Comparison of ENCODE assay signal across 8 cellular contexts in the genomic region with DNA sequence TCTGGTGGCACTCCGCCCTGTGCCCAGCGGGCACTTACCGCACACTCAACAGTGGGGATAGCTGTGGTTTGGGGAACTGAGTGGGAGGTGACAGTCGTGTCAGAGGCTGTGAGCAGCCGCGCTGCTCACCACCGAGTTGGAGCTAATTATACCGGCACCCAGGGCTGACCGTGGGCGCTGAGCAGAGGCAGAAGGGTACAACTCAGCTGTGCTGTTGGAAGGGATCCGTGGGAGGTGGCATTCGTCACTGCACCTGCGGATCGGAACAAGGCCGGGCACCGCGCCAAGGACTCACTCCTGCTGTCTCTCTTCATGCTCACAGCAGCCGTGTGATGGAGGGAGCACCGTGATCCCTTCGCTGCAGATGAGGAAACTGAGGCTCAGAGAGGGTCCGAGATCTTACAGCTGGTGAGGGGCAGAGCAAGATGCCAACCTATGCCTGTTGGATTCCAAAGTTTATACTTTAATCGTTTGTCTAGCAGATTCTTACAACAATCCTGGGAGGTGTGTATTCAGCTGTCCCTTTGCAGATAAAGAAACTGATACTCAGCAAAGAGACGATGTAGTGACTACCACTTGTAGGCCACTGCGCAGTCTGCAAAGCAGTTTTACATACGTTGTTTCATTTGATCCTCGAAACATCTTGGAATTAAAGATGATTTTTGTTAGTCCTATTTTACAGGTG. TPM values are rescaled to one million over a fixed set of nuclear protein-coding genes. Genes with fewer than 3 reads are reported as not detected.
A peak's percentile ranks its signal among the peaks of the same experiment; 100 is the strongest.
DNase-seq lines count a peak whose midpoint lies in the region; ATAC-seq, FAIRE-seq and TF ChIP-seq lines count a peak whose summit lies in the region.

No MANE protein-coding gene starts in this region.

- DNase-seq in GM12892 (ENCODE audit: insufficient read length) (peak; percentile 20), NCI-H1436 treated with DMSO at 0.1 percent for 48 hours (lab: John Stamatoyannopoulos, UW) (peak; percentile 17), chondrocyte (ENCODE audit: low spot score) (no peak), medulla oblongata (ENCODE audit: extremely low spot score) (peak; percentile 32), D341Med (ENCODE audit: low spot score) (no peak)
- peak; percentile 72 for DNase-seq in stimulated activated CD8-positive, alpha-beta memory T cell treated with anti-CD3 and anti-CD28 coated beads, Interleukin-12 subunit alpha, Interleukin-12 subunit beta, amount 100 ng/mL, for 24 hours (ENCODE audit: extremely low read depth)

- FAIRE-seq in GM12892 (lab: Jason Lieb, UNC) = peak; percentile 81

- no peak for TF ChIP-seq CTCF in chondrocyte (IDR thresholded peaks at IDR 0.05)

- no peaks in the 10 kb centered on the region for H3K27me3 Mint-ChIP-seq in chondrocyte (ENCODE audit: low read depth)

- peak overlapping the region; percentile 90 for H3K4me3 Mint-ChIP-seq in chondrocyte (ENCODE audit: unreplicated experiment)

- peaks cover 45% of the 10 kb centered on the region for H3K4me1 Mint-ChIP-seq in chondrocyte (ENCODE audit: low read depth)

- peak; percentile 37 for ATAC-seq in HG02763 (IDR thresholded peaks at IDR 0.05; ENCODE audit: unreplicated experiment)
- ATAC-seq in activated CD4-positive, CD25-positive, alpha-beta regulatory T cell treated with anti-CD3 and anti-CD28 coated beads, Interleukin-2, amount 50 U/mL, for 24 hours = peak; percentile 72 to 73

- no peak for TF ChIP-seq POLR2A in GM12892 (IDR thresholded peaks at IDR 0.05; ENCODE audit: low read depth, low read length)

- peaks cover 2% of the 10 kb centered on the region for H3K36me3 Mint-ChIP-seq in chondrocyte (ENCODE audit: low read depth)

- H3K27ac Mint-ChIP-seq in chondrocyte (ENCODE audit: unreplicated experiment) = peak overlapping the region; percentile 92

- no peaks in the 10 kb centered on the region for H3K9me3 Mint-ChIP-seq in chondrocyte (ENCODE audit: low read depth)

RNA-seq across cellular contexts. Expression of gene ELMO2, which starts 0.7 kb away (rescaled TPM):
- 18.1 TPM for polyA plus RNA-seq in GM12892 (2012; ENCODE audit: missing spikeins)
- total RNA-seq in chondrocyte = 38.8 to 52.9 TPM (median 48.0 TPM) in 3 replicates

Comparison
In these comparisons a context has a peak if more than half of its experiments do, and no peak if none do; other contexts are left out.
1. DNase-seq: peak in GM12892 (single experiment), NCI-H1436 treated with DMSO at 0.1 percent for 48 hours (single experiment), medulla oblongata (single experiment) and stimulated activated CD8-positive, alpha-beta memory T cell treated with anti-CD3 and anti-CD28 coated beads, Interleukin-12 subunit alpha, Interleukin-12 subunit beta, amount 100 ng/mL, for 24 hours (single experiment); none in chondrocyte (single experiment) and D341Med (single experiment).